ENCODE assay signal across 8 cellular contexts in genomic region chr16:90077757-90078593, GRCh38. TPM values are rescaled to one million over a fixed set of nuclear protein-coding genes. Genes with fewer than 3 reads are reported as not detected.
DNase-seq lines count a peak whose midpoint lies in the region; ATAC-seq and TF ChIP-seq lines count a peak whose summit lies in the region.

No MANE protein-coding gene starts in this region.

- peak overlapping the region; percentile 77 for H3K4me3 Mint-ChIP-seq in T-helper 1 cell treated with Interleukin-12 subunit alpha and Interleukin-12 subunit beta and Interleukin-4 antibody, amounts not matched to agents 30 μg/mL and 1 μg/mL, for 36 hours
- peak overlapping the region; percentile 83 for H3K4me3 Mint-ChIP-seq in endothelial cell (ENCODE audit: unreplicated experiment)

- H3K4me2 ChIP-seq in Karpas-422 (ENCODE audit: low read depth, low read length, poor library complexity, severe bottlenecking): peak overlapping the region; percentile 24

- H3K79me2 ChIP-seq in Karpas-422 (ENCODE audit: low read length): no peaks in the 10 kb centered on the region

- TF ChIP-seq CTCF in endothelial cell (IDR thresholded peaks at IDR 0.05; ENCODE audit: unreplicated experiment) (no peak), vagina (IDR thresholded peaks at IDR 0.05) (no peak)

- H3K4me3 ChIP-seq in Karpas-422 (ENCODE audit: low read length) (no peak overlapping the region), mucosa of rectum (ENCODE audit: low read length in 2 of 2) (peak overlapping the region; percentile 58 to 70), vagina (peak overlapping the region in 1 of 2 donors; percentile 39)

- H3K9me2 ChIP-seq in Karpas-422 (replicated peaks; ENCODE audit: insufficient read depth, low read length): no peaks in the 10 kb centered on the region

- H3K27me3 Mint-ChIP-seq in T-helper 1 cell treated with Interleukin-12 subunit alpha and Interleukin-12 subunit beta and Interleukin-4 antibody, amounts not matched to agents 30 μg/mL and 1 μg/mL, for 36 hours (ENCODE audit: low read depth): peaks cover 33% of the 10 kb centered on the region
- H3K27me3 Mint-ChIP-seq in endothelial cell (ENCODE audit: unreplicated experiment): peaks cover 16% of the 10 kb centered on the region

- TF ChIP-seq POLR2A in vagina (IDR thresholded peaks at IDR 0.05): no peak

- H3K27me3 ChIP-seq in Karpas-422 (ENCODE audit: low read length): no peaks in the 10 kb centered on the region
- H3K27me3 ChIP-seq in mucosa of rectum (ENCODE audit: control insufficient read depth in 2 of 2, insufficient read depth in 2 of 2, low read length in 2 of 2): no peaks in the 10 kb centered on the region
- H3K27me3 ChIP-seq in vagina: no peaks in the 10 kb centered on the region

- H3K4me1 Mint-ChIP-seq in T-helper 1 cell treated with Interleukin-12 subunit alpha and Interleukin-12 subunit beta and Interleukin-4 antibody, amounts not matched to agents 30 μg/mL and 1 μg/mL, for 36 hours (ENCODE audit: low read depth): peaks cover 26% of the 10 kb centered on the region
- H3K4me1 Mint-ChIP-seq in endothelial cell (ENCODE audit: unreplicated experiment): peaks cover 11% of the 10 kb centered on the region

- H3K36me3 ChIP-seq in Karpas-422 (ENCODE audit: insufficient read depth, low read length): no peaks in the 10 kb centered on the region
- no peaks in the 10 kb centered on the region for H3K36me3 ChIP-seq in mucosa of rectum (ENCODE audit: control insufficient read depth in 2 of 2, insufficient read depth in 2 of 2, low read length in 2 of 2)
- H3K36me3 ChIP-seq in vagina: no peaks in the 10 kb centered on the region

- H3K27ac Mint-ChIP-seq in T-helper 1 cell treated with Interleukin-12 subunit alpha and Interleukin-12 subunit beta and Interleukin-4 antibody, amounts not matched to agents 30 μg/mL and 1 μg/mL, for 36 hours: peak overlapping the region; percentile 77
- H3K27ac Mint-ChIP-seq in endothelial cell (ENCODE audit: unreplicated experiment): peak overlapping the region; percentile 18

- no peak overlapping the region for H3K27ac ChIP-seq in Karpas-422 (ENCODE audit: low read length)
- H3K27ac ChIP-seq in mucosa of rectum (ENCODE audit: low read depth in 2 of 2, low read length in 2 of 2): peak overlapping the region; percentile 65 to 79
- peak overlapping the region; percentile 65 for H3K27ac ChIP-seq in vagina

- H3K9ac ChIP-seq in Karpas-422 (ENCODE audit: low read length) (no peak overlapping the region), mucosa of rectum (ENCODE audit: low read depth in 1 of 2, low read length in 2 of 2) (peak overlapping the region; percentile 49 to 69)

- intact Hi-C loops in vagina (cut with DNase I): no loop called here

- no peaks in the 10 kb centered on the region for H3K9me3 Mint-ChIP-seq in T-helper 1 cell treated with Interleukin-12 subunit alpha and Interleukin-12 subunit beta and Interleukin-4 antibody, amounts not matched to agents 30 μg/mL and 1 μg/mL, for 36 hours
- no peaks in the 10 kb centered on the region for H3K9me3 Mint-ChIP-seq in endothelial cell (ENCODE audit: unreplicated experiment)

- no peaks in the 10 kb centered on the region for H3K36me3 Mint-ChIP-seq in T-helper 1 cell treated with Interleukin-12 subunit alpha and Interleukin-12 subunit beta and Interleukin-4 antibody, amounts not matched to agents 30 μg/mL and 1 μg/mL, for 36 hours (ENCODE audit: low read depth)
- H3K36me3 Mint-ChIP-seq in endothelial cell (ENCODE audit: low read depth, unreplicated experiment): no peaks in the 10 kb centered on the region

- no peaks in the 10 kb centered on the region for H3K9me3 ChIP-seq in Karpas-422 (ENCODE audit: low read length)
- no peaks in the 10 kb centered on the region for H3K9me3 ChIP-seq in mucosa of rectum (ENCODE audit: control insufficient read depth in 2 of 2, low read length in 2 of 2)
- H3K9me3 ChIP-seq in vagina: no peaks in the 10 kb centered on the region

- ATAC-seq in GM21619 (IDR thresholded peaks at IDR 0.05; ENCODE audit: unreplicated experiment) (peak; percentile 29), GM18873 (IDR thresholded peaks at IDR 0.05; ENCODE audit: low FRiP score, unreplicated experiment) (no peak)

- H3K4me1 ChIP-seq in Karpas-422 (ENCODE audit: low read length) (peaks cover 10% of the 10 kb centered on the region), mucosa of rectum (ENCODE audit: control insufficient read depth in 2 of 2, insufficient read depth in 2 of 2, low read length in 2 of 2) (peaks cover 8 to 13% of the 10 kb centered on the region in 2 donors), vagina (peaks cover 11% of the 10 kb centered on the region)

- 0 out of 2 replicates have a peak, but pooled peaks cover 4% of the 10 kb centered on the region for H4K20me1 ChIP-seq in Karpas-422 (ENCODE audit: insufficient read depth, low read depth, low read length)

- H2AFZ ChIP-seq in Karpas-422 (ENCODE audit: low read length): 0 out of 2 replicates have a peak overlapping the region, but pooled peaks have one; percentile 12

- DNase-seq in GM03348 (ENCODE audit: low spot score): peak; percentile 27
- peak; percentile 61 for DNase-seq in Karpas-422
- DNase-seq in endothelial cell (ENCODE audit: low spot score): no peak
- no peak for DNase-seq in vagina (ENCODE audit: extremely low spot score in 2 of 2)

RNA-seq across cellular contexts. Expression of gene PRDM7, which starts 0.8 kb away (rescaled TPM):
- not detected in 2 replicates for total RNA-seq in Karpas-422 (2014; rRNA removed; shearing (Covaris generic); ENCODE audit: low replicate concordance)
- not detected for total RNA-seq in endothelial cell (ENCODE audit: unreplicated experiment)
- total RNA-seq in vagina: not detected

RNA-seq across cellular contexts. Expression of gene DBNDD1, which starts 58.7 kb away (rescaled TPM):
- total RNA-seq in Karpas-422 (2014; rRNA removed; shearing (Covaris generic); ENCODE audit: low replicate concordance): 0.43 TPM in 1 of 2 replicates, not detected in the other
- total RNA-seq in endothelial cell (ENCODE audit: unreplicated experiment) (36.8 TPM), vagina (8.1 TPM)

Comparison
In these comparisons a context has a peak if more than half of its experiments do, and no peak if none do; other contexts are left out.
1. DNase-seq: peak in GM03348 (single experiment) and Karpas-422 (single experiment); none in endothelial cell (single experiment) and vagina (0 of 2).